15 cellular contexts compared by ENCODE assay signal in the genomic region with DNA sequence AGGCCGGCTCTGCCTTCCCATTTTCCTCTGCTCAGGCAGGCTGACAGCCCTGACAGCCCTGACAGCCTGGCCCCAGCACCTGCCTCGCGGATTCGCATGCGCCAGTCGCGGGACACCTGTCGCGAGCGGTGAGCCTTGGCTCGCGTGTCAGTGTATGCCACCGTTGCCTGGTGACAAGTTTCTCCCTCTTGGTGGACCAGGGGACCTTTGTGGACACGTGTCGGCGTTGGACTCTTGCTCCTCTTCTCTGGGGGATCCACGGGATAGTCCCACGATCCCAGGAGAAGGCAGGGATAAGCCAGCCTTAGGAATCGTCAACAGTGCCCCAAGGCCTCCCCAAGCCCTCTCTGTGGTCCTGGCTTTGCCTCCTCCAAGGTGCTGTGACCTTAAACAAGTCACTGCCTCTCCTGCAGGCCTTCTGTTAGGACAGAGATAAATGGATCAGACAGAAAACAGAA. TPM values are rescaled to one million over a fixed set of nuclear protein-coding genes. Genes with fewer than 3 reads are reported as not detected.
DNase-seq lines count a peak whose midpoint lies in the region; ATAC-seq and TF ChIP-seq lines count a peak whose summit lies in the region.
"Had no signal": no experiment of that assay in that cellular context is flagged by ENCODE, and none has a peak within 500 bp of the region (broad histone marks: within the 10 kb centered on the region; RNA-seq: fewer than 3 reads in every experiment).

No MANE protein-coding gene starts in this region.

- H2BK120ac ChIP-seq in neuronal stem cell (ENCODE audit: low read depth, low read length): no peak overlapping the region

- H3K4me1 ChIP-seq in right atrium auricular region (peaks cover 0 to 29% of the 10 kb centered on the region in 2 donors), right cardiac atrium (ENCODE audit: control insufficient read depth, insufficient read depth, low read length) (no peaks in the 10 kb centered on the region), colonic mucosa (no peaks in the 10 kb centered on the region), neuronal stem cell (ENCODE audit: control insufficient read depth in 2 of 2, insufficient read depth in 1 of 2, low read depth in 1 of 2, low read length in 2 of 2) (peaks cover 6 to 13% of the 10 kb centered on the region in 2 donors)

- H3K27me3 ChIP-seq in right atrium auricular region (no peaks in the 10 kb centered on the region), right cardiac atrium (ENCODE audit: control insufficient read depth, insufficient read depth) (no peaks in the 10 kb centered on the region), colonic mucosa (no peaks in the 10 kb centered on the region), neuronal stem cell (ENCODE audit: control insufficient read depth in 3 of 3, insufficient read depth in 3 of 3, low read depth in 1 of 3, low read length in 3 of 3) (peaks cover 5 to 37% (median 25%) of the 10 kb centered on the region in 3 experiments)

- 87% methylated on average over 19 of the region's 19 CpGs for WGBS in right cardiac atrium
- WGBS in neuronal stem cell (ENCODE audit: extremely low coverage in 2 of 2, insufficient read length in 2 of 2, insufficient replicate concordance in 1 of 2), 2 donors: no CpG with 5 or more reads among the region's 19 CpGs

- H3K14ac ChIP-seq in neuronal stem cell (ENCODE audit: low read length): no peak overlapping the region

- no peak overlapping the region for H3K18ac ChIP-seq in neuronal stem cell (ENCODE audit: low read length)

- H3K36me3 ChIP-seq in right atrium auricular region: no peaks in the 10 kb centered on the region
- no peaks in the 10 kb centered on the region for H3K36me3 ChIP-seq in colonic mucosa
- no peaks in the 10 kb centered on the region for H3K36me3 ChIP-seq in neuronal stem cell (replicated peaks in 1 of 2; ENCODE audit: control insufficient read depth in 2 of 2, insufficient read depth in 2 of 2, low read length in 2 of 2)

- no peaks in the 10 kb centered on the region for H3K79me1 ChIP-seq in neuronal stem cell (ENCODE audit: low read depth, low read length)

- H2BK15ac ChIP-seq in neuronal stem cell (ENCODE audit: low read length): no peak overlapping the region

- H3K4me3 ChIP-seq in right atrium auricular region (no peak overlapping the region), right cardiac atrium (ENCODE audit: low read length) (no peak overlapping the region), colonic mucosa (no peak overlapping the region), neuronal stem cell (ENCODE audit: low read length in 2 of 2) (peak overlapping the region in 1 of 2 donors; percentile 33)

- H3K9me3 ChIP-seq in right atrium auricular region (no peaks in the 10 kb centered on the region), right cardiac atrium (ENCODE audit: control insufficient read depth, low read length) (no peaks in the 10 kb centered on the region), colonic mucosa (no peaks in the 10 kb centered on the region), neuronal stem cell (replicated peaks in 1 of 2; ENCODE audit: control insufficient read depth in 2 of 2, insufficient read depth in 1 of 2, low read depth in 1 of 2, low read length in 2 of 2) (peaks cover 21 to 24% of the 10 kb centered on the region in 2 donors)

- no peak overlapping the region for H4K91ac ChIP-seq in neuronal stem cell (ENCODE audit: low read depth, low read length, poor library complexity)

- H2AFZ ChIP-seq in neuronal stem cell (ENCODE audit: low read length): no peak overlapping the region

- no peak overlapping the region for H2AK5ac ChIP-seq in neuronal stem cell (ENCODE audit: low read depth, low read length)

- intact Hi-C loops in right cardiac atrium (cut with DNase I) (no loop called here), colonic mucosa (cut with DNase I) (no loop called here)

- no peak for ATAC-seq in right cardiac atrium
- no peak for ATAC-seq in HG02970 (IDR thresholded peaks at IDR 0.05; ENCODE audit: low FRiP score, unreplicated experiment)
- no peak for ATAC-seq in HG03520 (IDR thresholded peaks at IDR 0.05; ENCODE audit: unreplicated experiment)
- ATAC-seq: HepG2 had no signal

- peak; percentile 51 for DNase-seq in right atrium auricular region (ENCODE audit: low spot score)
- no peak for DNase-seq in right cardiac atrium
- DNase-seq in colonic mucosa: peak; percentile 9
- no peak for DNase-seq in neuronal stem cell (ENCODE audit: low spot score)
- no peak for DNase-seq in HCEC 1CT
- DNase-seq: GOT3, KG1, NCI-H1436 treated with DMSO at 0.1 percent for 48 hours, NCI-H2081, NCI-H510A, NCI-H774 had no signal

- TF ChIP-seq CTCF in right atrium auricular region (IDR thresholded peaks at IDR 0.05) (no peak), colonic mucosa (IDR thresholded peaks at IDR 0.05) (no peak)

- H3K4ac ChIP-seq in neuronal stem cell (ENCODE audit: low read length): no peak overlapping the region

- H3K9ac ChIP-seq in colonic mucosa (ENCODE audit: low read depth in 2 of 2, low read length in 2 of 2) (no peak overlapping the region), neuronal stem cell (ENCODE audit: low read depth, low read length, poor library complexity) (no peak overlapping the region)

- no peak overlapping the region for H2BK12ac ChIP-seq in neuronal stem cell (ENCODE audit: low read length)

- H3K27ac ChIP-seq in right atrium auricular region (no peak overlapping the region), right cardiac atrium (ENCODE audit: low read length) (no peak overlapping the region), colonic mucosa (no peak overlapping the region), neuronal stem cell (replicated peaks; ENCODE audit: low read length) (no peak overlapping the region)
- H3K27ac ChIP-seq: C4-2B had no signal

- peak overlapping the region; percentile 1 for H3K23ac ChIP-seq in neuronal stem cell (ENCODE audit: low read depth, low read length, poor library complexity)

- H3K4me2 ChIP-seq in neuronal stem cell (ENCODE audit: insufficient read depth, low read length, poor library complexity, severe bottlenecking): no peak overlapping the region

- no peak overlapping the region for H4K8ac ChIP-seq in neuronal stem cell (ENCODE audit: low read depth, low read length)

- no peak overlapping the region for H2BK5ac ChIP-seq in neuronal stem cell (ENCODE audit: low read length)

RNA-seq across cellular contexts. Expression of gene ZNF273, which starts 18.1 kb away (rescaled TPM):
- total RNA-seq in right atrium auricular region: 1 to 10 TPM; 1.1 to 1.6 TPM
- 1 to 10 TPM; 2.9 to 3.9 (median 3.4) TPM for total RNA-seq in right cardiac atrium
- polyA plus RNA-seq in right cardiac atrium: 2.6 TPM
- 1 to 10 TPM; 5.0 to 7.1 TPM for total RNA-seq in colonic mucosa
- 13.8 TPM for polyA plus RNA-seq in neuronal stem cell (2013, experiment 1 of 2)
- 14.3 TPM for polyA plus RNA-seq in neuronal stem cell (2013, experiment 2 of 2)

Comparison
In these comparisons a context has a peak if more than half of its experiments do, and no peak if none do; other contexts are left out.
1. DNase-seq: peak in right atrium auricular region (single experiment) and colonic mucosa (single experiment); none in right cardiac atrium (0 of 3), neuronal stem cell (single experiment) and HCEC 1CT (single experiment).